Comparison of ENCODE assay signal across 9 cellular contexts in the genomic region with DNA sequence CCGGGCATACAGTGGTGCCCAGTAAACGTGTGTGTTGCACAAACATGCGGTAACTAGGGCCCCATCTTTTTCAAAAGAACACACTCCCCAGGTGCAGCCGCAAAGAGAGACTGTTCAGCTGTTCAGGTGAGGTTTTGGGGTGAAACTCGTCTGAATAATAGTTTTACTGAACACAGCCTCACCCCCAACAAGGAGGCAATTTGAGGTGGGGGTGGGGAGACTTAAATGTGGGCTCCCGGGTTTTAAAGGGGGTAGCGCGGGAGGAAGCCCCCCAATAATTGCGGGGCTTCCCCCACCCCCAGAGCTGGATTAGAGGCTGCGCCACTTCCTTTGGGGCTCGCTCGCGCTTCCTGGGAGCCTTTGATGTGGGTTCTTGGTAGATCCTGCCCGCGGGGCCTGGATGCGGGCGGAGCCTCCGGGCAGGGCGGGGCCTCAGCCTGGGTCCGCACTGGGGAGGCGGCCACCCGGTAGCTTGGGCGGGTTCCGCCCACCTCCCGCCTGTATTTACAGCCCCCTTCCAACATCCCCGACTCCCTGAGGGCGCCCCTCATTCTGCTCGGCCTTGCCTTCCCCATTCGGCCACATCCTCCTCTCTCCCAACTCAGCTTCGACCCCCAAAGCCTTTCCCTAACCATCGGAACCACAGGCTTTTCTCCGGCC. TPM values are rescaled to one million over a fixed set of nuclear protein-coding genes. Genes with fewer than 3 reads are reported as not detected.
DNase-seq lines count a peak whose midpoint lies in the region; ATAC-seq and TF ChIP-seq lines count a peak whose summit lies in the region.
"Had no signal": no experiment of that assay in that cellular context is flagged by ENCODE, and none has a peak within 500 bp of the region (broad histone marks: within the 10 kb centered on the region; RNA-seq: fewer than 3 reads in every experiment).

No MANE protein-coding gene starts in this region.

- TF ChIP-seq POLR2A in gastroesophageal sphincter (IDR thresholded peaks at IDR 0.05) = no peak

- TF ChIP-seq CTCF in gastroesophageal sphincter (IDR thresholded peaks at IDR 0.05) = no peak

- H3K4me3 ChIP-seq in gastroesophageal sphincter = no peak overlapping the region

- no peaks in the 10 kb centered on the region for H3K27me3 ChIP-seq in gastroesophageal sphincter

- peak overlapping the region; percentile 47 for H3K27ac Mint-ChIP-seq in T-helper 1 cell treated with Interleukin-12 subunit alpha and Interleukin-12 subunit beta and Interleukin-4 antibody, amounts not matched to agents 30 μg/mL and 1 μg/mL, for 36 hours
- H3K27ac Mint-ChIP-seq in naive B cell = peak overlapping the region in 2 of 6 donors; percentile 19 to 57
- H3K27ac Mint-ChIP-seq in stimulated activated naive CD8-positive, alpha-beta T cell treated with anti-CD3 and anti-CD28 coated beads, Interleukin-15, amount 100 ng/mL, for 72 hours = peak overlapping the region in 1 of 2 donors; percentile 54

- TF ChIP-seq EP300 in gastroesophageal sphincter (IDR thresholded peaks at IDR 0.05) = no peak

- peaks cover 20% of the 10 kb centered on the region for H3K4me1 Mint-ChIP-seq in T-helper 1 cell treated with Interleukin-12 subunit alpha and Interleukin-12 subunit beta and Interleukin-4 antibody, amounts not matched to agents 30 μg/mL and 1 μg/mL, for 36 hours (ENCODE audit: low read depth)
- peaks cover 15 to 40% (median 19%) of the 10 kb centered on the region in 3 donors for H3K4me1 Mint-ChIP-seq in naive B cell
- H3K4me1 Mint-ChIP-seq in stimulated activated naive CD8-positive, alpha-beta T cell treated with anti-CD3 and anti-CD28 coated beads, Interleukin-15, amount 100 ng/mL, for 72 hours = peaks cover 76% of the 10 kb centered on the region

- peaks cover 0 to 21% (median 6%) of the 10 kb centered on the region in 3 donors for H3K4me1 ChIP-seq in gastroesophageal sphincter

- peak overlapping the region; percentile 72 for H3K4me3 Mint-ChIP-seq in T-helper 1 cell treated with Interleukin-12 subunit alpha and Interleukin-12 subunit beta and Interleukin-4 antibody, amounts not matched to agents 30 μg/mL and 1 μg/mL, for 36 hours
- H3K4me3 Mint-ChIP-seq in naive B cell = peak overlapping the region in 6 of 8 donors; percentile 55 to 88 (median 74)
- peak overlapping the region; percentile 84 to 90 for H3K4me3 Mint-ChIP-seq in stimulated activated naive CD8-positive, alpha-beta T cell treated with anti-CD3 and anti-CD28 coated beads, Interleukin-15, amount 100 ng/mL, for 72 hours

- peaks cover 2% of the 10 kb centered on the region for H3K36me3 Mint-ChIP-seq in T-helper 1 cell treated with Interleukin-12 subunit alpha and Interleukin-12 subunit beta and Interleukin-4 antibody, amounts not matched to agents 30 μg/mL and 1 μg/mL, for 36 hours (ENCODE audit: low read depth)
- no peaks in the 10 kb centered on the region for H3K36me3 Mint-ChIP-seq in naive B cell

- peak; percentile 38 for DNase-seq in activated gamma-delta T cell (lab: John Stamatoyannopoulos, UW)
- no peak for DNase-seq in naive B cell
- DNase-seq in stimulated activated naive CD8-positive, alpha-beta T cell treated with anti-CD3 and anti-CD28 coated beads, Interleukin-15, amount 100 ng/mL, for 72 hours = peak in 1 of 2 donors; percentile 36
- DNase-seq in NCI-H510A treated with DMSO at 0.1 percent for 48 hours (lab: John Stamatoyannopoulos, UW) = no peak
- DNase-seq: Right ventricle myocardium superior had no signal

- H3K27me3 Mint-ChIP-seq in T-helper 1 cell treated with Interleukin-12 subunit alpha and Interleukin-12 subunit beta and Interleukin-4 antibody, amounts not matched to agents 30 μg/mL and 1 μg/mL, for 36 hours (ENCODE audit: low read depth) = peaks cover 51% of the 10 kb centered on the region
- peaks cover 0 to 6% (median 3%) of the 10 kb centered on the region in 3 donors for H3K27me3 Mint-ChIP-seq in naive B cell
- peaks cover 49% of the 10 kb centered on the region for H3K27me3 Mint-ChIP-seq in stimulated activated naive CD8-positive, alpha-beta T cell treated with anti-CD3 and anti-CD28 coated beads, Interleukin-15, amount 100 ng/mL, for 72 hours

- H3K27ac ChIP-seq in gastroesophageal sphincter = no peak overlapping the region

- WGBS in gastroesophageal sphincter (ENCODE audit: low coverage in 1 of 2), 2 donors = 58 to 77% methylated on average over 7 to 18 of the region's 32 CpGs

- no peaks in the 10 kb centered on the region for H3K9me3 ChIP-seq in gastroesophageal sphincter

- H3K36me3 ChIP-seq in gastroesophageal sphincter = no peaks in the 10 kb centered on the region

- H3K9me3 Mint-ChIP-seq in T-helper 1 cell treated with Interleukin-12 subunit alpha and Interleukin-12 subunit beta and Interleukin-4 antibody, amounts not matched to agents 30 μg/mL and 1 μg/mL, for 36 hours = no peaks in the 10 kb centered on the region
- peaks cover 0 to 1% (median 0%) of the 10 kb centered on the region in 7 donors for H3K9me3 Mint-ChIP-seq in naive B cell
- H3K9me3 Mint-ChIP-seq in stimulated activated naive CD8-positive, alpha-beta T cell treated with anti-CD3 and anti-CD28 coated beads, Interleukin-15, amount 100 ng/mL, for 72 hours = no peaks in the 10 kb centered on the region

- ATAC-seq in naive B cell (ENCODE audit: low read depth in 2 of 2) (peak; percentile 60 to 63), HG03442 (IDR thresholded peaks at IDR 0.05; ENCODE audit: unreplicated experiment) (no peak), gastroesophageal sphincter (no peak), GM19328 (IDR thresholded peaks at IDR 0.05; ENCODE audit: unreplicated experiment) (no peak)
- ATAC-seq in stimulated activated naive CD8-positive, alpha-beta T cell treated with anti-CD3 and anti-CD28 coated beads, Interleukin-15, amount 100 ng/mL, for 72 hours = peak; percentile 50

RNA-seq across cellular contexts. Expression of gene EPHA2, which starts 6.4 kb away (rescaled TPM):
- polyA plus RNA-seq in naive B cell (ENCODE audit: low read depth in 6 of 6) = not detected
- 10 to 100 TPM in 2 of 4 donors, 1 to 10 TPM in 2; 8.9 to 16.1 (median 12.4) TPM for total RNA-seq in gastroesophageal sphincter

RNA-seq across cellular contexts. Expression of gene ARHGEF19, which starts 50.2 kb away (rescaled TPM):
- 10 to 100 TPM in 2 of 6 donors, 1 to 10 TPM in 4; 7.0 to 10.8 (median 8.1) TPM for polyA plus RNA-seq in naive B cell (ENCODE audit: low read depth in 6 of 6)
- 1 to 10 TPM; 2.8 to 3.6 (median 3.4) TPM for total RNA-seq in gastroesophageal sphincter

Comparison
In these comparisons a context has a peak if more than half of its experiments do, and no peak if none do; other contexts are left out.
1. ATAC-seq: peak in naive B cell (2 of 2) and stimulated activated naive CD8-positive, alpha-beta T cell treated with anti-CD3 and anti-CD28 coated beads, Interleukin-15, amount 100 ng/mL, for 72 hours (single experiment); none in HG03442 (single experiment), gastroesophageal sphincter (single experiment) and GM19328 (single experiment).
2. Peak in every context shown above with its lines, with median percentiles within 50 percentile points of each other: H3K4me3 Mint-ChIP-seq.